In genomic region chr5:119396265-119396664, GRCh38 we compare ENCODE assay signal across 15 cellular contexts. TPM values are rescaled to one million over a fixed set of nuclear protein-coding genes. Genes with fewer than 3 reads are reported as not detected.
DNase-seq lines count a peak whose midpoint lies in the region; ATAC-seq, FAIRE-seq and TF ChIP-seq lines count a peak whose summit lies in the region.
"Had no signal": no experiment of that assay in that cellular context is flagged by ENCODE, and none has a peak within 500 bp of the region (broad histone marks: within the 10 kb centered on the region; RNA-seq: fewer than 3 reads in every experiment).

No MANE protein-coding gene starts in this region.

- no peaks in the 10 kb centered on the region for H3K27me3 Mint-ChIP-seq in CD8-positive, alpha-beta memory T cell
- H3K27me3 Mint-ChIP-seq in WTC11 (ENCODE audit: low read depth) = no peaks in the 10 kb centered on the region
- no peaks in the 10 kb centered on the region for H3K27me3 Mint-ChIP-seq in naive thymus-derived CD4-positive, alpha-beta T cell

- no peaks in the 10 kb centered on the region for H3K9me3 ChIP-seq in CD8-positive, alpha-beta memory T cell (ENCODE audit: low read length)
- no peaks in the 10 kb centered on the region for H3K9me3 ChIP-seq in naive thymus-derived CD4-positive, alpha-beta T cell (ENCODE audit: control insufficient read depth in 2 of 3, low read length in 3 of 3)
- H3K9me3 ChIP-seq in trophoblast cell (ENCODE audit: insufficient read depth, low read depth, low read length) = no peaks in the 10 kb centered on the region
- H3K9me3 ChIP-seq: adrenal gland had no signal

- no peaks in the 10 kb centered on the region for H3K79me2 ChIP-seq in trophoblast cell (ENCODE audit: control insufficient read depth, insufficient read depth, low read length, poor library complexity)

- no peak overlapping the region for H3K4me2 ChIP-seq in trophoblast cell (ENCODE audit: low read length)
- H3K4me2 ChIP-seq: PC-9 had no signal

- intact Hi-C loops in naive thymus-derived CD4-positive, alpha-beta T cell (cut with micrococcal nuclease) = loop anchor here (2.0 to 5.0 kb wide), 5 partner anchors 27 to 324 kb away; partner anchors contain the start of gene DMXL1 (in 1 of the 2)

- peak overlapping the region; percentile 34 to 93 (median 78) for H3K27ac Mint-ChIP-seq in CD8-positive, alpha-beta memory T cell
- no peak overlapping the region for H3K27ac Mint-ChIP-seq in WTC11
- H3K27ac Mint-ChIP-seq in naive thymus-derived CD4-positive, alpha-beta T cell = peak overlapping the region; percentile 47 to 90 (median 81)

- no peak overlapping the region for H4K91ac ChIP-seq in trophoblast cell (ENCODE audit: low read depth, low read length)

- H3K4me1 Mint-ChIP-seq in CD8-positive, alpha-beta memory T cell = peaks cover 51 to 78% (median 75%) of the 10 kb centered on the region in 3 donors
- H3K4me1 Mint-ChIP-seq in WTC11 = peaks cover 30% of the 10 kb centered on the region
- peaks cover 30 to 67% (median 60%) of the 10 kb centered on the region in 7 donors for H3K4me1 Mint-ChIP-seq in naive thymus-derived CD4-positive, alpha-beta T cell

- H3K36me3 Mint-ChIP-seq in CD8-positive, alpha-beta memory T cell = peaks cover 7 to 38% (median 13%) of the 10 kb centered on the region in 3 donors
- H3K36me3 Mint-ChIP-seq in WTC11 = peaks cover 12% of the 10 kb centered on the region
- H3K36me3 Mint-ChIP-seq in naive thymus-derived CD4-positive, alpha-beta T cell = peaks cover 6 to 38% (median 29%) of the 10 kb centered on the region in 5 donors

- peak overlapping the region in 1 of 7 donors; percentile 17 for H3K4me3 Mint-ChIP-seq in CD8-positive, alpha-beta memory T cell
- H3K4me3 Mint-ChIP-seq in WTC11 = no peak overlapping the region
- peak overlapping the region in 3 of 10 donors; percentile 2 to 41 (median 27) for H3K4me3 Mint-ChIP-seq in naive thymus-derived CD4-positive, alpha-beta T cell

- TF ChIP-seq CTCF in WTC11 (IDR thresholded peaks at IDR 0.05) = no peak

- H4K12ac ChIP-seq in trophoblast cell (ENCODE audit: low read depth, low read length) = no peak overlapping the region

- no peak overlapping the region for H4K8ac ChIP-seq in trophoblast cell (ENCODE audit: low read depth, low read length)

- H3K4me1 ChIP-seq in CD8-positive, alpha-beta memory T cell (ENCODE audit: insufficient read depth, low read length) = peaks cover 29% of the 10 kb centered on the region
- no peaks in the 10 kb centered on the region for H3K4me1 ChIP-seq in naive thymus-derived CD4-positive, alpha-beta T cell (ENCODE audit: control insufficient read depth in 2 of 2, insufficient read depth in 2 of 2, low read length in 2 of 2)
- H3K4me1 ChIP-seq in trophoblast cell (ENCODE audit: control insufficient read depth in 1 of 2, insufficient read depth in 2 of 2, low read length in 2 of 2) = peaks cover 0 to 2% of the 10 kb centered on the region in 2 experiments

- CTCF ChIA-PET in CD8-positive, alpha-beta memory T cell (lab: Charles Lee) = interaction anchor here (1.0 kb wide), 1 partner anchor 408 kb away, joined by 3 read pairs; the partner anchor contains the start of gene DTWD2
- CTCF ChIA-PET in WTC11 (lab: Charles Lee) = no interaction called here
- CTCF ChIA-PET in naive thymus-derived CD4-positive, alpha-beta T cell (lab: Charles Lee) = no interaction called here

- no peak overlapping the region for H3K9ac ChIP-seq in trophoblast cell (ENCODE audit: low read length)

- no peak overlapping the region for H2BK120ac ChIP-seq in trophoblast cell (ENCODE audit: insufficient read depth, low read length, poor library complexity)

- no peak overlapping the region for H2BK12ac ChIP-seq in trophoblast cell (ENCODE audit: low read length)

- H3K27ac ChIP-seq in CD8-positive, alpha-beta memory T cell (ENCODE audit: low read depth, low read length) = no peak overlapping the region
- H3K27ac ChIP-seq in naive thymus-derived CD4-positive, alpha-beta T cell (ENCODE audit: low read depth, low read length) = no peak overlapping the region
- no peak overlapping the region for H3K27ac ChIP-seq in trophoblast cell (ENCODE audit: low read depth, low read length)
- H3K27ac ChIP-seq: adrenal gland had no signal

- no peaks in the 10 kb centered on the region for H3K79me1 ChIP-seq in trophoblast cell (ENCODE audit: low read length)

- no peak overlapping the region for H3K4ac ChIP-seq in trophoblast cell (ENCODE audit: low read depth, low read length)

- H3K23ac ChIP-seq in trophoblast cell (ENCODE audit: low read length) = no peak overlapping the region

- no peak for DNase-seq in CD8-positive, alpha-beta memory T cell
- DNase-seq in GM19239 (ENCODE audit: insufficient read length, low spot score) = no peak
- no peak for DNase-seq in WTC11 (ENCODE audit: low spot score)
- no peak for DNase-seq in naive thymus-derived CD4-positive, alpha-beta T cell
- no peak for DNase-seq in trophoblast cell
- DNase-seq in hypothalamus (lab: John Stamatoyannopoulos, UW) = no peak
- no peak for DNase-seq in putamen (ENCODE audit: low spot score)
- DNase-seq: adrenal gland; head of caudate nucleus; NCI-H1417 treated with DMSO at 0.1 percent for 48 hours; NCI-H510A; PC-9; right cardiac atrium; stimulated activated CD4-positive, alpha-beta T cell treated with anti-CD3 and anti-CD28 coated beads, Interleukin-4, amount 100 ng/mL, for 1 hour; stimulated activated naive CD4-positive, alpha-beta T cell had no signal

- no peak overlapping the region for H2BK5ac ChIP-seq in trophoblast cell (ENCODE audit: low read depth, low read length, poor library complexity)

- peaks cover 12% of the 10 kb centered on the region for H3K36me3 ChIP-seq in CD8-positive, alpha-beta memory T cell (ENCODE audit: insufficient read depth, low read length)
- H3K36me3 ChIP-seq in naive thymus-derived CD4-positive, alpha-beta T cell (ENCODE audit: control insufficient read depth in 2 of 3, insufficient read depth in 3 of 3, low read length in 3 of 3) = peaks cover 0 to 32% (median 4%) of the 10 kb centered on the region in 3 experiments
- H3K36me3 ChIP-seq in trophoblast cell (ENCODE audit: control insufficient read depth in 1 of 2, insufficient read depth in 2 of 2, low read length in 2 of 2) = peaks cover 0 to 10% of the 10 kb centered on the region in 2 experiments
- H3K36me3 ChIP-seq: adrenal gland had no signal

- H3K4me3 ChIP-seq in CD8-positive, alpha-beta memory T cell (ENCODE audit: low read length) = no peak overlapping the region
- no peak overlapping the region for H3K4me3 ChIP-seq in naive thymus-derived CD4-positive, alpha-beta T cell (ENCODE audit: low read length)
- no peak overlapping the region for H3K4me3 ChIP-seq in trophoblast cell (ENCODE audit: low read depth, low read length)
- H3K4me3 ChIP-seq: adrenal gland, PC-9 had no signal

- POLR2A ChIA-PET in CD8-positive, alpha-beta memory T cell (lab: Charles Lee) = interaction anchor here (0.6 kb wide), 1 partner anchor 18 kb away, joined by 3 read pairs; no protein-coding TSS in a partner anchor
- POLR2A ChIA-PET in WTC11 (lab: Charles Lee) = no interaction called here
- POLR2A ChIA-PET in naive thymus-derived CD4-positive, alpha-beta T cell (lab: Charles Lee) = no interaction called here

- no peak overlapping the region for H2AFZ ChIP-seq in trophoblast cell (ENCODE audit: insufficient read depth, low read length, poor library complexity)
- H2AFZ ChIP-seq: PC-9 had no signal

- H3K9me3 Mint-ChIP-seq in CD8-positive, alpha-beta memory T cell = no peaks in the 10 kb centered on the region
- H3K9me3 Mint-ChIP-seq in WTC11 = no peaks in the 10 kb centered on the region
- peaks cover 0 to 2% (median 0%) of the 10 kb centered on the region in 11 donors for H3K9me3 Mint-ChIP-seq in naive thymus-derived CD4-positive, alpha-beta T cell

- no peak overlapping the region for H3K14ac ChIP-seq in trophoblast cell (ENCODE audit: low read length)

- no peak overlapping the region for H2AK5ac ChIP-seq in trophoblast cell (ENCODE audit: low read length)

- no CpG with 5 or more reads among the region's 3 CpGs for WGBS in trophoblast cell (ENCODE audit: extremely low coverage, insufficient coverage, insufficient read length)

- H3K27me3 ChIP-seq in CD8-positive, alpha-beta memory T cell (ENCODE audit: insufficient read depth, low read length, poor library complexity, severe bottlenecking) = no peaks in the 10 kb centered on the region
- H3K27me3 ChIP-seq in naive thymus-derived CD4-positive, alpha-beta T cell (ENCODE audit: control insufficient read depth in 2 of 2, insufficient read depth in 2 of 2, low read length in 2 of 2) = no peaks in the 10 kb centered on the region
- no peaks in the 10 kb centered on the region for H3K27me3 ChIP-seq in trophoblast cell (ENCODE audit: insufficient read depth, low read length)
- H3K27me3 ChIP-seq: adrenal gland had no signal

- ATAC-seq in WTC11 = peak; percentile 57; the same call in 1 of the 2 replicates
- peak; percentile 56 for ATAC-seq in naive thymus-derived CD4-positive, alpha-beta T cell
- ATAC-seq: right cardiac atrium had no signal

- FAIRE-seq in GM19239 (lab: Jason Lieb, UNC) = peak; percentile 77

- H3K18ac ChIP-seq in trophoblast cell (ENCODE audit: low read length) = no peak overlapping the region

RNA-seq across cellular contexts. Expression of gene TNFAIP8, which starts 40.4 kb away (rescaled TPM):
- 100 to 1,000 TPM; 295 to 311 TPM for total RNA-seq in CD8-positive, alpha-beta memory T cell
- polyA plus RNA-seq in CD8-positive, alpha-beta memory T cell = 207 TPM
- total RNA-seq in WTC11 (2021) = 18.1 to 24.1 TPM (median 19.9 TPM) in 3 replicates
- total RNA-seq in naive thymus-derived CD4-positive, alpha-beta T cell = 100 to 1,000 TPM; 102 to 162 (median 130) TPM
- polyA plus RNA-seq in naive thymus-derived CD4-positive, alpha-beta T cell = 100 to 1,000 TPM; 261 to 285 TPM
- 58.8 and 59.8 TPM in 2 replicates for polyA plus RNA-seq in trophoblast cell (2013)

RNA-seq across cellular contexts. Expression of gene HSD17B4, which starts 56.0 kb away (rescaled TPM):
- total RNA-seq in CD8-positive, alpha-beta memory T cell = 10 to 100 TPM; 59.1 to 84.6 TPM
- polyA plus RNA-seq in CD8-positive, alpha-beta memory T cell = 51.7 TPM
- total RNA-seq in WTC11 (2021) = 362 to 409 TPM (median 407 TPM) in 3 replicates
- total RNA-seq in naive thymus-derived CD4-positive, alpha-beta T cell = 10 to 100 TPM; 22.5 to 77.2 (median 71.0) TPM
- 100 to 1,000 TPM in 1 of 2 donors, 10 to 100 TPM in 1; 55.7 to 131 TPM for polyA plus RNA-seq in naive thymus-derived CD4-positive, alpha-beta T cell
- 119 and 125 TPM in 2 replicates for polyA plus RNA-seq in trophoblast cell (2013)
